ENCODE assay signal across 19 cellular contexts in genomic region chr7:74193913-74194312, GRCh38.
"Had no signal": no experiment of that assay in that cellular context is flagged by ENCODE, and none has a peak within 500 bp of the region (broad histone marks: within the 10 kb centered on the region; RNA-seq: fewer than 3 reads in every experiment).

No MANE protein-coding gene starts in this region.

- H3K9me3 Mint-ChIP-seq: activated naive CD4-positive, alpha-beta T cell treated with anti-CD3 and anti-CD28 coated beads, Interleukin-2, amount 50 U/mL, for 24 hours; activated T-helper 2 cell treated with anti-CD3 and anti-CD28 coated beads, Interferon-gamma antibody, Interleukin-2, Interleukin-4, amounts not matched to agents 10 μg/mL and 5 μg/mL and 100 μg/mL, durations not matched to agents 14 hours and 24 hours and 36 hours; T-cell had no signal

- FAIRE-seq: frontal cortex, keratinocyte, pancreas, urothelium cell line had no signal

- H3K4me3 ChIP-seq: breast epithelium, colonic mucosa, heart right ventricle, left lung, pancreas had no signal

- H3K27ac ChIP-seq: breast epithelium, colonic mucosa, heart right ventricle, left lung, pancreas, VCaP had no signal

- ATAC-seq: activated CD4-positive, alpha-beta T cell treated with anti-CD3 and anti-CD28 coated beads for 36 hours; heart right ventricle; left lung; pancreas; T-cell had no signal

- H3K9me3 ChIP-seq: breast epithelium, colonic mucosa, heart right ventricle, left lung, pancreas had no signal

- DNase-seq: activated CD4-positive, alpha-beta T cell treated with anti-CD3 and anti-CD28 coated beads for 36 hours; activated CD8-positive, alpha-beta memory T cell treated with anti-CD3 and anti-CD28 coated beads for 24 hours; aorta; colonic mucosa; effector CD4-positive, alpha-beta T cell; heart right ventricle; left lung; mesenchymal stem cell; pancreas; stimulated activated CD4-positive, alpha-beta T cell treated with anti-CD3 and anti-CD28 coated beads, Interleukin-15, amount 100 ng/mL, for 24 hours; stimulated activated CD4-positive, alpha-beta T cell treated with anti-CD3 and anti-CD28 coated beads, Interleukin-4, amount 100 ng/mL, for 24 hours; T-cell had no signal

- H3K27ac Mint-ChIP-seq: activated naive CD4-positive, alpha-beta T cell treated with anti-CD3 and anti-CD28 coated beads, Interleukin-2, amount 50 U/mL, for 24 hours; activated T-helper 2 cell treated with anti-CD3 and anti-CD28 coated beads, Interferon-gamma antibody, Interleukin-2, Interleukin-4, amounts not matched to agents 10 μg/mL and 5 μg/mL and 100 μg/mL, durations not matched to agents 14 hours and 24 hours and 36 hours had no signal

- H3K4me1 ChIP-seq: breast epithelium, colonic mucosa, left lung, pancreas had no signal

- H3K27me3 Mint-ChIP-seq: activated CD4-positive, alpha-beta T cell treated with anti-CD3 and anti-CD28 coated beads for 36 hours; activated naive CD4-positive, alpha-beta T cell treated with anti-CD3 and anti-CD28 coated beads, Interleukin-2, amount 50 U/mL, for 24 hours; T-cell had no signal

- H3K27me3 ChIP-seq: breast epithelium, colonic mucosa, heart right ventricle, left lung, pancreas had no signal

- H3K4me3 Mint-ChIP-seq: activated CD4-positive, alpha-beta T cell treated with anti-CD3 and anti-CD28 coated beads for 36 hours; activated naive CD4-positive, alpha-beta T cell treated with anti-CD3 and anti-CD28 coated beads, Interleukin-2, amount 50 U/mL, for 24 hours; T-cell had no signal
